8 cellular contexts compared by ENCODE assay signal in genomic region chr2:7031424-7032245, GRCh38.
A peak's percentile ranks its signal among the peaks of the same experiment; 100 is the strongest.
DNase-seq lines count a peak whose midpoint lies in the region; ATAC-seq and TF ChIP-seq lines count a peak whose summit lies in the region.

No MANE protein-coding gene starts in this region.

- H3K36me3 ChIP-seq in mesendoderm (ENCODE audit: control insufficient read depth, insufficient read depth, low read length): no peaks in the 10 kb centered on the region

- H3K79me2 ChIP-seq in mesendoderm (ENCODE audit: control insufficient read depth, insufficient read depth, low read length): no peaks in the 10 kb centered on the region

- no peaks in the 10 kb centered on the region for H3K27me3 ChIP-seq in mesendoderm (ENCODE audit: insufficient read depth, low read length, poor library complexity)

- H3K56ac ChIP-seq in mesendoderm (ENCODE audit: low read length): no peak overlapping the region

- no peak overlapping the region for H2BK120ac ChIP-seq in mesendoderm (ENCODE audit: low read depth, low read length)

- H3K23ac ChIP-seq in mesendoderm (ENCODE audit: low read length): no peak overlapping the region

- ATAC-seq in GM19463 (IDR thresholded peaks at IDR 0.05; ENCODE audit: unreplicated experiment) (no peak), HG03039 (IDR thresholded peaks at IDR 0.05; ENCODE audit: unreplicated experiment) (no peak)

- no peak overlapping the region for H3K27ac ChIP-seq in mesendoderm (ENCODE audit: low read depth, low read length)

- H3K9ac ChIP-seq in mesendoderm (ENCODE audit: low read length): no peak overlapping the region

- no peak overlapping the region for H3K4me2 ChIP-seq in mesendoderm (ENCODE audit: low read length)

- H4K5ac ChIP-seq in mesendoderm (ENCODE audit: low read length): no peak overlapping the region

- H3K4me1 ChIP-seq in mesendoderm (ENCODE audit: control insufficient read depth, low read depth, low read length): no peaks in the 10 kb centered on the region

- WGBS in mesendoderm (ENCODE audit: extremely low coverage, insufficient coverage, low lambda C conversion rate): no CpG with 5 or more reads among the region's 25 CpGs

- peak; percentile 48 for DNase-seq in CD1c-positive myeloid dendritic cell (ENCODE audit: extremely low spot score)
- peak; percentile 39 for DNase-seq in NB4 (ENCODE audit: low read depth)
- peak; percentile 76 for DNase-seq in T follicular helper cell (ENCODE audit: low read depth)
- peak; percentile 76 for DNase-seq in dermis blood vessel endothelial cell
- peak; percentile 18 for DNase-seq in stimulated activated CD4-positive, alpha-beta T cell treated with anti-CD3 and anti-CD28 coated beads, Interleukin-4, amount 100 ng/mL, for 1 hour
- DNase-seq in mesendoderm: no peak

- no peak overlapping the region for H2BK15ac ChIP-seq in mesendoderm (replicated peaks; ENCODE audit: low read depth)

- no peak overlapping the region for H3K4ac ChIP-seq in mesendoderm (ENCODE audit: low read depth, low read length)

- no peak for TF ChIP-seq POLR2A in NB4 (IDR thresholded peaks at IDR 0.05; ENCODE audit: extremely low read depth, insufficient read length)

- no peak overlapping the region for H4K8ac ChIP-seq in mesendoderm (ENCODE audit: low read depth, low read length)

- H3K4me3 ChIP-seq in NB4 (ENCODE audit: low read depth, low read length) (no peak overlapping the region), mesendoderm (ENCODE audit: low read length) (no peak overlapping the region)

- H3K18ac ChIP-seq in mesendoderm (ENCODE audit: low read length): no peak overlapping the region

- H3K79me1 ChIP-seq in mesendoderm (ENCODE audit: low read length): no peaks in the 10 kb centered on the region

- TF ChIP-seq CTCF in NB4 (IDR thresholded peaks at IDR 0.05; ENCODE audit: low read depth, low read length): no peak

- no peak overlapping the region for H2AK5ac ChIP-seq in mesendoderm (ENCODE audit: low read length)

- H2BK5ac ChIP-seq in mesendoderm (ENCODE audit: low read length): no peak overlapping the region
